ENCODE assay signal across 8 cellular contexts in genomic region chr5:137754236-137754960, GRCh38. TPM values are rescaled to one million over a fixed set of nuclear protein-coding genes. Genes with fewer than 3 reads are reported as not detected.
DNase-seq lines count a peak whose midpoint lies in the region; TF ChIP-seq lines count a peak whose summit lies in the region.

Gene HNRNPA0 (minus strand): TSS chr5:137754363. CDS start chr5:137754066, 297 bp downstream.

- peaks cover 24 to 39% (median 31%) of the 10 kb centered on the region in 4 donors for H3K4me1 ChIP-seq in stomach

- peaks cover 47% of the 10 kb centered on the region for H3K79me2 ChIP-seq in neural cell (replicated peaks; ENCODE audit: insufficient read depth, low read length)

- H3K9ac ChIP-seq in neural cell (ENCODE audit: low read length) = peak within 1 kb of the TSS; percentile 100

- peak in 2 of 4 donors; percentile 94 to 98 for TF ChIP-seq POLR2A in stomach (IDR thresholded peaks at IDR 0.05)

- intact Hi-C loops in stomach (cut with DNase I; ENCODE audit: low total_unique reads) = no loop called here

- TF ChIP-seq EP300 in neural cell (conservative IDR thresholded peaks at IDR 0.05; ENCODE audit: poor library complexity, severe bottlenecking) = peak; percentile 100
- TF ChIP-seq EP300 in stomach (IDR thresholded peaks at IDR 0.05) = no peak

- DNase-seq in ELR (ENCODE audit: low read depth) (peak; percentile 97), H7 (peak; percentile 98), M059J (ENCODE audit: low read depth) (peak; percentile 93), SHP77 (lab: John Stamatoyannopoulos, UW) (peak; percentile 88 to 93), fibroblast of the conjunctiva (ENCODE audit: low read depth) (peak; percentile 96), stomach (peak; percentile 98)
- DNase-seq in activated effector memory CD4-positive, alpha-beta T cell treated with Interleukin-2 at 50 U/mL for 16 hours = peak; percentile 94

- H3K27ac ChIP-seq in neural cell (ENCODE audit: low read length) (peak within 1 kb of the TSS; percentile 99), stomach (peak within 1 kb of the TSS; percentile 98 to 100 (median 99))

- H3K4me2 ChIP-seq in neural cell (ENCODE audit: low read length) = peak within 1 kb of the TSS; percentile 99

- H3K9me3 ChIP-seq in neural cell (ENCODE audit: low read length) = no peaks in the 10 kb centered on the region
- H3K9me3 ChIP-seq in stomach = no peaks in the 10 kb centered on the region

- H3K36me3 ChIP-seq in H7 (replicated peaks; ENCODE audit: control insufficient read depth, insufficient read depth, low read length) (peaks cover 2% of the 10 kb centered on the region; the same call in 1 of the 2 replicates), neural cell (ENCODE audit: insufficient read depth, low read length) (peaks cover 3% of the 10 kb centered on the region), stomach (no peaks in the 10 kb centered on the region)

- H3K27me3 ChIP-seq in H7 (ENCODE audit: control insufficient read depth, insufficient read depth, low read length) (no peaks in the 10 kb centered on the region), neural cell (ENCODE audit: insufficient read depth, low read depth, low read length) (no peaks in the 10 kb centered on the region), stomach (no peaks in the 10 kb centered on the region)

- no peaks in the 10 kb centered on the region for H3K9me2 ChIP-seq in neural cell (ENCODE audit: insufficient read depth, low read length)

- H2AFZ ChIP-seq in neural cell (ENCODE audit: low read depth, low read length) = peak within 1 kb of the TSS; percentile 91

- 0 to 1% (median 1%) methylated on average over 56 to 77 of the region's 77 CpGs for WGBS in stomach, 5 donors

- no peaks in the 10 kb centered on the region for H3F3A ChIP-seq in neural cell (ENCODE audit: insufficient read depth, low read length, poor library complexity, severe bottlenecking)

- no peak for TF ChIP-seq RAD21 in neural cell (conservative IDR thresholded peaks at IDR 0.05)

- peaks cover 39% of the 10 kb centered on the region for H4K20me1 ChIP-seq in neural cell (ENCODE audit: insufficient read depth)

- H3K4me3 ChIP-seq in H7 (ENCODE audit: insufficient read depth, low read depth, low read length) (peak within 1 kb of the TSS; percentile 97), neural cell (ENCODE audit: low read length) (peak within 1 kb of the TSS; percentile 73), stomach (peak within 1 kb of the TSS; percentile 68 to 87 (median 75))

- TF ChIP-seq CTCF in neural cell (IDR thresholded peaks at IDR 0.05; ENCODE audit: poor library complexity, severe bottlenecking) (peak; percentile 38), stomach (IDR thresholded peaks at IDR 0.05) (peak in 2 of 7 experiments; percentile 5 to 10)

TF ChIP-seq in neural cell, 6 proteins besides CTCF, POLR2A, EP300 and RAD21:
- no peak for TF ChIP-seq MXI1 (conservative IDR thresholded peaks at IDR 0.05; ENCODE audit: poor library complexity, severe bottlenecking)
- peak; percentile 99 for TF ChIP-seq POLR2AphosphoS5 (IDR thresholded peaks at IDR 0.05)
- TF ChIP-seq EZH2 (IDR thresholded peaks at IDR 0.05; ENCODE audit: borderline replicate concordance, insufficient read depth, low read length, poor library complexity, severe bottlenecking) = no peak
- peak; percentile 99 for TF ChIP-seq TAF1 (IDR thresholded peaks at IDR 0.05; ENCODE audit: low read depth)
- TF ChIP-seq REST (IDR thresholded peaks at IDR 0.05; ENCODE audit: borderline replicate concordance) = peak; percentile 98
- TF ChIP-seq SMC3 (conservative IDR thresholded peaks at IDR 0.05; ENCODE audit: poor library complexity) = peak; percentile 11

RNA-seq across cellular contexts. Expression of gene HNRNPA0, which starts in this region (rescaled TPM):
- total RNA-seq in H7 (2014; rRNA removed; shearing (Covaris generic)) = 22.4 and 23.9 TPM in 2 replicates
- 5.8 and 9.7 TPM in 2 replicates for total RNA-seq in M059J (2014; rRNA removed; shearing (Covaris generic))
- polyA plus RNA-seq in neural cell (73.7 and 80.3 TPM in 2 replicates), stomach (10 to 100 TPM; 14.5 to 25.5 (median 21.2) TPM)
- 82.3 and 94.7 TPM in 2 replicates for polyA minus RNA-seq in neural cell
- 10 to 100 TPM in 3 of 5 donors, 1 to 10 TPM in 2; 1.2 to 29.7 (median 12.6) TPM for total RNA-seq in stomach

Comparison
In these comparisons a context has a peak if more than half of its experiments do, and no peak if none do; other contexts are left out.
1. Peak in every context shown above with its lines: DNase-seq, H3K4me3 ChIP-seq and H3K27ac ChIP-seq.